Comparison of ENCODE assay signal across 15 cellular contexts in the genomic region with DNA sequence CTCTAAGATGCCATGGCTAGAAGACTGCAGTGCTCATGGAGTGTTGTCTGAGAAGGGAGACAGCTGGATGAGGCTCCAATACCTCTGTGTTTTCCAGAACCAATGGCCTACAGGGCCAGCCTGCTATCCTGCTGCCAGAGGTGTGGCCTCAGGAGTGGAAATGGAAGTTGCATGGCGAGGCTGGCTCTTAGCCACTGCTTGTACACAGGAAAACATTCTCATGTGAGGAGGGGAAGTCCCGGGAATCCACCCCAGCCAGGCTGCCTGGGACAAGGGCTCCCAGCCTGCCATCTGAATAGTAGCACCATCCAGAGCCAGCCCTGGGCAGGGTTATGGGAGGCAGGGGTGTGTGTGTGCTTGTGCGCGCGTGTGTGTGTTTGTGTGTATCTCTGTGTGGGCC. TPM values are rescaled to one million over a fixed set of nuclear protein-coding genes. Genes with fewer than 3 reads are reported as not detected.
A peak's percentile ranks its signal among the peaks of the same experiment; 100 is the strongest.
DNase-seq lines count a peak whose midpoint lies in the region; ATAC-seq and TF ChIP-seq lines count a peak whose summit lies in the region.
"Had no signal": no experiment of that assay in that cellular context is flagged by ENCODE, and none has a peak within 500 bp of the region (broad histone marks: within the 10 kb centered on the region; RNA-seq: fewer than 3 reads in every experiment).

No MANE protein-coding gene starts in this region.

- no peaks in the 10 kb centered on the region for H3K9me3 Mint-ChIP-seq in endothelial cell (ENCODE audit: unreplicated experiment)
- peaks cover 0 to 3% (median 0%) of the 10 kb centered on the region in 8 donors for H3K9me3 Mint-ChIP-seq in CD4-positive, alpha-beta memory T cell
- H3K9me3 Mint-ChIP-seq: activated naive CD4-positive, alpha-beta T cell treated with anti-CD3 and anti-CD28 coated beads for 36 hours; nephron had no signal

- in situ Hi-C loops in HAP-1 (cut with MboI; ENCODE audit: low sequenced_read_pairs), result no loop called here

- H3K4me1 ChIP-seq in left lung, result peaks cover 0 to 14% of the 10 kb centered on the region in 2 donors
- no peaks in the 10 kb centered on the region for H3K4me1 ChIP-seq in testis
- H3K4me1 ChIP-seq in CD4-positive, alpha-beta memory T cell (ENCODE audit: insufficient read depth, low read length), result peaks cover 6% of the 10 kb centered on the region
- H3K4me1 ChIP-seq in HAP-1, result no peaks in the 10 kb centered on the region

- H3K4me3 ChIP-seq in MG63 (no peak overlapping the region), left lung (no peak overlapping the region), testis (no peak overlapping the region), HAP-1 (no peak overlapping the region)
- no peak overlapping the region for H3K4me3 ChIP-seq in CD4-positive, alpha-beta memory T cell (ENCODE audit: low read length in 2 of 2)
- H3K4me3 ChIP-seq: suprapubic skin had no signal

- H3K9me3 ChIP-seq in MG63 (no peaks in the 10 kb centered on the region), left lung (no peaks in the 10 kb centered on the region), testis (no peaks in the 10 kb centered on the region), HAP-1 (no peaks in the 10 kb centered on the region)
- H3K9me3 ChIP-seq in CD4-positive, alpha-beta memory T cell (ENCODE audit: control insufficient read depth in 1 of 2, low read length in 2 of 2), result no peaks in the 10 kb centered on the region
- H3K9me3 ChIP-seq: SK-N-SH, suprapubic skin had no signal

- peak; percentile 17 for DNase-seq in MG63
- DNase-seq in endothelial cell (ENCODE audit: low spot score), result peak; percentile 39
- DNase-seq in left lung, result peak; percentile 83 to 84
- peak; percentile 65 for DNase-seq in testis
- DNase-seq in SKM-1 (lab: John Stamatoyannopoulos, UW; ENCODE audit: unreplicated experiment), result no peak
- no peak for DNase-seq in CD4-positive, alpha-beta memory T cell
- DNase-seq in stimulated activated CD4-positive, alpha-beta T cell treated with anti-CD3 and anti-CD28 coated beads, Interleukin-12 subunit alpha, Interleukin-12 subunit beta, amount 100 ng/mL, for 4 hours, result no peak
- no peak for DNase-seq in HAP-1 (ENCODE audit: low spot score in 2 of 2)
- DNase-seq: activated CD4-positive, alpha-beta T cell treated with anti-CD3 and anti-CD28 coated beads for 36 hours; activated naive CD4-positive, alpha-beta T cell treated with anti-CD3 and anti-CD28 coated beads for 36 hours; NCI-H510A; SK-N-SH had no signal

- H3K27ac Mint-ChIP-seq in endothelial cell (ENCODE audit: unreplicated experiment), result peak overlapping the region; percentile 75
- no peak overlapping the region for H3K27ac Mint-ChIP-seq in CD4-positive, alpha-beta memory T cell
- H3K27ac Mint-ChIP-seq: activated CD4-positive, alpha-beta T cell treated with anti-CD3 and anti-CD28 coated beads for 36 hours; activated naive CD4-positive, alpha-beta T cell treated with anti-CD3 and anti-CD28 coated beads for 36 hours; nephron had no signal

- H3K36me3 ChIP-seq in MG63 (no peaks in the 10 kb centered on the region), left lung (no peaks in the 10 kb centered on the region), testis (ENCODE audit: low read depth, missing control alignments) (no peaks in the 10 kb centered on the region), HAP-1 (replicated peaks) (no peaks in the 10 kb centered on the region)
- H3K36me3 ChIP-seq in CD4-positive, alpha-beta memory T cell (ENCODE audit: insufficient read depth, low read length), result no peaks in the 10 kb centered on the region
- H3K36me3 ChIP-seq: suprapubic skin had no signal

- no peak for TF ChIP-seq POLR2A in testis (IDR thresholded peaks at IDR 0.05)

- H3K4me3 Mint-ChIP-seq in endothelial cell (ENCODE audit: unreplicated experiment), result no peak overlapping the region
- no peak overlapping the region for H3K4me3 Mint-ChIP-seq in CD4-positive, alpha-beta memory T cell
- H3K4me3 Mint-ChIP-seq: activated CD4-positive, alpha-beta T cell treated with anti-CD3 and anti-CD28 coated beads for 36 hours; activated naive CD4-positive, alpha-beta T cell treated with anti-CD3 and anti-CD28 coated beads for 36 hours; nephron had no signal

- peaks cover 39% of the 10 kb centered on the region for H3K4me1 Mint-ChIP-seq in endothelial cell (ENCODE audit: unreplicated experiment)
- H3K4me1 Mint-ChIP-seq in CD4-positive, alpha-beta memory T cell, result peaks cover 0 to 8% (median 3%) of the 10 kb centered on the region in 4 donors
- H3K4me1 Mint-ChIP-seq: activated CD4-positive, alpha-beta T cell treated with anti-CD3 and anti-CD28 coated beads for 36 hours had no signal

- CTCF ChIA-PET in CD4-positive, alpha-beta memory T cell (lab: Charles Lee; ENCODE audit: partially characterized antibody), result no interaction called here

- 0 out of 2 replicates have a peak, but pooled peaks cover 2% of the 10 kb centered on the region for H3K27me3 ChIP-seq in MG63
- H3K27me3 ChIP-seq in left lung, result peaks cover 0 to 10% of the 10 kb centered on the region in 2 donors
- H3K27me3 ChIP-seq in testis, result no peaks in the 10 kb centered on the region
- H3K27me3 ChIP-seq in CD4-positive, alpha-beta memory T cell (ENCODE audit: insufficient read depth, low read length), result no peaks in the 10 kb centered on the region
- no peaks in the 10 kb centered on the region for H3K27me3 ChIP-seq in HAP-1 (ENCODE audit: low read depth)
- H3K27me3 ChIP-seq: suprapubic skin had no signal

- no peak for TF ChIP-seq CTCF in endothelial cell (IDR thresholded peaks at IDR 0.05; ENCODE audit: unreplicated experiment)
- TF ChIP-seq CTCF in left lung (IDR thresholded peaks at IDR 0.05), result no peak
- TF ChIP-seq CTCF in testis (IDR thresholded peaks at IDR 0.05), result no peak

- intact Hi-C loops in left lung (cut with DNase I) (no loop called here), testis (cut with DNase I; ENCODE audit: low total_unique reads) (no loop called here)
- intact Hi-C loops in CD4-positive, alpha-beta memory T cell (cut with micrococcal nuclease), result no loop called here

- POLR2A ChIA-PET in CD4-positive, alpha-beta memory T cell (lab: Charles Lee; ENCODE audit: partially characterized antibody), result no interaction called here

- peaks cover 10% of the 10 kb centered on the region for H3K27me3 Mint-ChIP-seq in endothelial cell (ENCODE audit: unreplicated experiment)
- peaks cover 11 to 14% of the 10 kb centered on the region in 2 donors for H3K27me3 Mint-ChIP-seq in CD4-positive, alpha-beta memory T cell

- 74 to 91% methylated on average over 4 to 5 of the region's 5 CpGs for WGBS in testis, 2 donors

- H3K27ac ChIP-seq in left lung (no peak overlapping the region), testis (no peak overlapping the region)
- H3K27ac ChIP-seq in CD4-positive, alpha-beta memory T cell (ENCODE audit: low read depth, low read length), result no peak overlapping the region
- H3K27ac ChIP-seq: KMS-11, suprapubic skin had no signal

- no peaks in the 10 kb centered on the region for H3K36me3 Mint-ChIP-seq in endothelial cell (ENCODE audit: low read depth, unreplicated experiment)
- H3K36me3 Mint-ChIP-seq in CD4-positive, alpha-beta memory T cell, result no peaks in the 10 kb centered on the region

- peak; percentile 82 for ATAC-seq in left lung
- ATAC-seq: activated CD4-positive, alpha-beta T cell treated with anti-CD3 and anti-CD28 coated beads for 36 hours had no signal

RNA-seq across cellular contexts. Expression of gene SDC3, which starts 56.5 kb away (rescaled TPM):
- total RNA-seq in MG63 (2014; rRNA removed; shearing (Covaris generic); ENCODE audit: low replicate concordance), result 12.1 and 12.3 TPM in 2 replicates
- total RNA-seq in endothelial cell (ENCODE audit: unreplicated experiment) (51.3 TPM), left lung (10 to 100 TPM; 48.2 to 65.2 TPM), testis (1 to 10 TPM; 3.9 to 6.9 TPM)
- polyA plus RNA-seq in testis (ENCODE audit: insufficient read depth, low read depth, low replicate concordance), result 21.2 TPM
- under 1 TPM; 0.29 to 0.64 TPM for total RNA-seq in CD4-positive, alpha-beta memory T cell
- not detected for polyA plus RNA-seq in CD4-positive, alpha-beta memory T cell

Comparison
In these comparisons a context has a peak if more than half of its experiments do, and no peak if none do; other contexts are left out.
1. DNase-seq: peak in MG63 (single experiment), endothelial cell (single experiment), left lung (2 of 2) and testis (single experiment); none in SKM-1 (single experiment), CD4-positive, alpha-beta memory T cell (0 of 5), stimulated activated CD4-positive, alpha-beta T cell treated with anti-CD3 and anti-CD28 coated beads, Interleukin-12 subunit alpha, Interleukin-12 subunit beta, amount 100 ng/mL, for 4 hours (single experiment) and HAP-1 (0 of 2).